In genomic region chr14:50342211-50343080, GRCh38 we compare ENCODE assay signal across 9 cellular contexts. TPM values are rescaled to one million over a fixed set of nuclear protein-coding genes. Genes with fewer than 3 reads are reported as not detected.
DNase-seq lines count a peak whose midpoint lies in the region; ATAC-seq and TF ChIP-seq lines count a peak whose summit lies in the region.
"Had no signal": no experiment of that assay in that cellular context is flagged by ENCODE, and none has a peak within 500 bp of the region (broad histone marks: within the 10 kb centered on the region; RNA-seq: fewer than 3 reads in every experiment).

No MANE protein-coding gene starts in this region.

- peak; percentile 92 for ATAC-seq in SK-N-SH treated with all-trans-retinoic acid at 6 μM for 48 hours
- ATAC-seq: activated naive CD4-positive, alpha-beta T cell treated with anti-CD3 and anti-CD28 coated beads, Interleukin-2, amount 50 U/mL, for 72 hours had no signal

- H3K27me3 ChIP-seq in layer of hippocampus (ENCODE audit: control insufficient read depth, insufficient read depth, low read length): no peaks in the 10 kb centered on the region

- no peak overlapping the region for H3K27ac Mint-ChIP-seq in progenitor cell of endocrine pancreas

- H3K27ac ChIP-seq in layer of hippocampus (ENCODE audit: low read depth, low read length): peak overlapping the region; percentile 31

- no peak for TF ChIP-seq CTCF in progenitor cell of endocrine pancreas (IDR thresholded peaks at IDR 0.05; ENCODE audit: unreplicated experiment)

- no peak overlapping the region for H3K4me3 Mint-ChIP-seq in progenitor cell of endocrine pancreas (ENCODE audit: low read depth)

- peaks cover 4% of the 10 kb centered on the region for H3K27me3 Mint-ChIP-seq in progenitor cell of endocrine pancreas

- DNase-seq in NCI-H345 (lab: John Stamatoyannopoulos, UW) (peak; percentile 37), NCI-H345 treated with DMSO at 0.1 percent for 48 hours (lab: John Stamatoyannopoulos, UW; ENCODE audit: unreplicated experiment) (no peak), HUDEP-2 (lab: John Stamatoyannopoulos, UW; ENCODE audit: unreplicated experiment in 76 of 76) (peak in 74 of 76 experiments; percentile 21 to 96 (median 82)), cerebellar nuclear complex (lab: John Stamatoyannopoulos, UW) (peak; percentile 34 to 41), progenitor cell of endocrine pancreas (ENCODE audit: low spot score, unreplicated experiment) (no peak)
- peak; percentile 55 for DNase-seq in stimulated activated CD8-positive, alpha-beta memory T cell treated with anti-CD3 and anti-CD28 coated beads, Interleukin-4, amount 100 ng/mL, for 48 hours

- H3K36me3 Mint-ChIP-seq in progenitor cell of endocrine pancreas (ENCODE audit: insufficient read depth): no peaks in the 10 kb centered on the region

- H3K4me1 Mint-ChIP-seq in progenitor cell of endocrine pancreas (ENCODE audit: low read depth): peaks cover 14% of the 10 kb centered on the region

- no peaks in the 10 kb centered on the region for H3K9me3 Mint-ChIP-seq in progenitor cell of endocrine pancreas (ENCODE audit: low read depth)
- H3K9me3 Mint-ChIP-seq: activated naive CD4-positive, alpha-beta T cell treated with anti-CD3 and anti-CD28 coated beads, Interleukin-2, amount 50 U/mL, for 72 hours had no signal

TF ChIP-seq in SK-N-SH treated with all-trans-retinoic acid at 6 μM for 48 hours, 23 proteins besides CTCF, POLR2A, EP300 and RAD21:
- TF ChIP-seq ZNF70 (CRISPR knock-in tag; IDR thresholded peaks at IDR 0.05) (no peak), PATZ1 (CRISPR knock-in tag; IDR thresholded peaks at IDR 0.05; ENCODE audit: borderline replicate concordance) (peak; percentile 67; the same call in 1 of the 2 replicates), TCF4 (CRISPR knock-in tag; IDR thresholded peaks at IDR 0.05; ENCODE audit: borderline replicate concordance) (peak; percentile 17; the same call in 1 of the 2 replicates)
- TF ChIP-seq, protein P1, sequence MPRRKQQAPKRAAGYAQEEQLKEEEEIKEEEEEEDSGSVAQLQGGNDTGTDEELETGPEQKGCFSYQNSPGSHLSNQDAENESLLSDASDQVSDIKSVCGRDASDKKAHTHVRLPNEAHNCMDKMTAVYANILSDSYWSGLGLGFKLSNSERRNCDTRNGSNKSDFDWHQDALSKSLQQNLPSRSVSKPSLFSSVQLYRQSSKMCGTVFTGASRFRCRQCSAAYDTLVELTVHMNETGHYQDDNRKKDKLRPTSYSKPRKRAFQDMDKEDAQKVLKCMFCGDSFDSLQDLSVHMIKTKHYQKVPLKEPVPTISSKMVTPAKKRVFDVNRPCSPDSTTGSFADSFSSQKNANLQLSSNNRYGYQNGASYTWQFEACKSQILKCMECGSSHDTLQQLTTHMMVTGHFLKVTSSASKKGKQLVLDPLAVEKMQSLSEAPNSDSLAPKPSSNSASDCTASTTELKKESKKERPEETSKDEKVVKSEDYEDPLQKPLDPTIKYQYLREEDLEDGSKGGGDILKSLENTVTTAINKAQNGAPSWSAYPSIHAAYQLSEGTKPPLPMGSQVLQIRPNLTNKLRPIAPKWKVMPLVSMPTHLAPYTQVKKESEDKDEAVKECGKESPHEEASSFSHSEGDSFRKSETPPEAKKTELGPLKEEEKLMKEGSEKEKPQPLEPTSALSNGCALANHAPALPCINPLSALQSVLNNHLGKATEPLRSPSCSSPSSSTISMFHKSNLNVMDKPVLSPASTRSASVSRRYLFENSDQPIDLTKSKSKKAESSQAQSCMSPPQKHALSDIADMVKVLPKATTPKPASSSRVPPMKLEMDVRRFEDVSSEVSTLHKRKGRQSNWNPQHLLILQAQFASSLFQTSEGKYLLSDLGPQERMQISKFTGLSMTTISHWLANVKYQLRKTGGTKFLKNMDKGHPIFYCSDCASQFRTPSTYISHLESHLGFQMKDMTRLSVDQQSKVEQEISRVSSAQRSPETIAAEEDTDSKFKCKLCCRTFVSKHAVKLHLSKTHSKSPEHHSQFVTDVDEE (CRISPR knock-in tag; IDR thresholded peaks at IDR 0.05): 0 out of 2 replicates have a peak, but pooled peaks have one; percentile 49

RNA-seq across cellular contexts. Expression of gene DMAC2L, which starts 30.3 kb away (rescaled TPM):
- 19.6 and 21.7 TPM in 2 replicates for total RNA-seq in progenitor cell of endocrine pancreas

RNA-seq across cellular contexts. Expression of gene L2HGDH, which starts 30.4 kb away (rescaled TPM):
- 13.1 and 14.4 TPM in 2 replicates for total RNA-seq in progenitor cell of endocrine pancreas

RNA-seq across cellular contexts. Expression of gene CDKL1, which starts 54.2 kb away (rescaled TPM):
- 1.3 and 1.5 TPM in 2 replicates for total RNA-seq in progenitor cell of endocrine pancreas

Comparison
In these comparisons a context has a peak if more than half of its experiments do, and no peak if none do; other contexts are left out.
1. DNase-seq: peak in NCI-H345 (single experiment), HUDEP-2 (74 of 76), cerebellar nuclear complex (2 of 2) and stimulated activated CD8-positive, alpha-beta memory T cell treated with anti-CD3 and anti-CD28 coated beads, Interleukin-4, amount 100 ng/mL, for 48 hours (single experiment); none in NCI-H345 treated with DMSO at 0.1 percent for 48 hours (single experiment) and progenitor cell of endocrine pancreas (single experiment).